In the genomic region with DNA sequence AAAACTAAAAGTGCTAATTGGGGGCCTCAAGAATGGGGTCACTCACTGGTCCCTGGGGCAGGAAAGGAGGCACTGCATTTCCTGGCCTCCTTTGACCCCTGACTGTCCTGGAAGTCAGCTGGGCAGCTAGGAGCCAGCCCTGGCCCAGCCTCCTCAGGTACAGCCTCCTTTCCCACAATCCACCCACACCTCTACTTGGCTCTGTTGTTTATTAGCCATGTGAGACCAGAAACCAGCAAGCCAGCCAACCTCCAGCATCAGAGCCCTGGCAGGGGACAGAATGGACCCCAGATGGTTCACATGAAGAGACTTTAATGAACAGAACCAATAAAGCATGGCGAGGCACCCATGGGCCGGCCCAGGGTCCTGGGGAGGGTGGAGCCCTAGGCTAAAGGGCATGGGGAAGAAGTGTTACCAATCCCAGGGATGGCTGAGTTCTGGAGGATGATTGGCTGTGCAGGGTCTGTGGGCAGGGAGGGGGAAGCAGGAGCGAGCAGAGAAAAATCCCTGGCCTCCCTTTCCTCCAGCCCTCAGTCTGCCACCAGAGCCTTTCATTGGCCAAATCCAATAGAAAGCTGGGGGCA, we compare ENCODE assay signal across 1 cellular context.
TF ChIP-seq lines count a peak whose summit lies in the region.

No MANE protein-coding gene starts in this region.

TF ChIP-seq in WTC11, 78 proteins besides CTCF, POLR2A, EP300 and RAD21 (continued from another document):
- TF ChIP-seq, protein P1, sequence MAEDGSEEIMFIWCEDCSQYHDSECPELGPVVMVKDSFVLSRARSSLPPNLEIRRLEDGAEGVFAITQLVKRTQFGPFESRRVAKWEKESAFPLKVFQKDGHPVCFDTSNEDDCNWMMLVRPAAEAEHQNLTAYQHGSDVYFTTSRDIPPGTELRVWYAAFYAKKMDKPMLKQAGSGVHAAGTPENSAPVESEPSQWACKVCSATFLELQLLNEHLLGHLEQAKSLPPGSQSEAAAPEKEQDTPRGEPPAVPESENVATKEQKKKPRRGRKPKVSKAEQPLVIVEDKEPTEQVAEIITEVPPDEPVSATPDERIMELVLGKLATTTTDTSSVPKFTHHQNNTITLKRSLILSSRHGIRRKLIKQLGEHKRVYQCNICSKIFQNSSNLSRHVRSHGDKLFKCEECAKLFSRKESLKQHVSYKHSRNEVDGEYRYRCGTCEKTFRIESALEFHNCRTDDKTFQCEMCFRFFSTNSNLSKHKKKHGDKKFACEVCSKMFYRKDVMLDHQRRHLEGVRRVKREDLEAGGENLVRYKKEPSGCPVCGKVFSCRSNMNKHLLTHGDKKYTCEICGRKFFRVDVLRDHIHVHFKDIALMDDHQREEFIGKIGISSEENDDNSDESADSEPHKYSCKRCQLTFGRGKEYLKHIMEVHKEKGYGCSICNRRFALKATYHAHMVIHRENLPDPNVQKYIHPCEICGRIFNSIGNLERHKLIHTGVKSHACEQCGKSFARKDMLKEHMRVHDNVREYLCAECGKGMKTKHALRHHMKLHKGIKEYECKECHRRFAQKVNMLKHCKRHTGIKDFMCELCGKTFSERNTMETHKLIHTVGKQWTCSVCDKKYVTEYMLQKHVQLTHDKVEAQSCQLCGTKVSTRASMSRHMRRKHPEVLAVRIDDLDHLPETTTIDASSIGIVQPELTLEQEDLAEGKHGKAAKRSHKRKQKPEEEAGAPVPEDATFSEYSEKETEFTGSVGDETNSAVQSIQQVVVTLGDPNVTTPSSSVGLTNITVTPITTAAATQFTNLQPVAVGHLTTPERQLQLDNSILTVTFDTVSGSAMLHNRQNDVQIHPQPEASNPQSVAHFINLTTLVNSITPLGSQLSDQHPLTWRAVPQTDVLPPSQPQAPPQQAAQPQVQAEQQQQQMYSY (CRISPR knock-in tag; IDR thresholded peaks at IDR 0.05), result no peak
- TF ChIP-seq, protein P2, sequence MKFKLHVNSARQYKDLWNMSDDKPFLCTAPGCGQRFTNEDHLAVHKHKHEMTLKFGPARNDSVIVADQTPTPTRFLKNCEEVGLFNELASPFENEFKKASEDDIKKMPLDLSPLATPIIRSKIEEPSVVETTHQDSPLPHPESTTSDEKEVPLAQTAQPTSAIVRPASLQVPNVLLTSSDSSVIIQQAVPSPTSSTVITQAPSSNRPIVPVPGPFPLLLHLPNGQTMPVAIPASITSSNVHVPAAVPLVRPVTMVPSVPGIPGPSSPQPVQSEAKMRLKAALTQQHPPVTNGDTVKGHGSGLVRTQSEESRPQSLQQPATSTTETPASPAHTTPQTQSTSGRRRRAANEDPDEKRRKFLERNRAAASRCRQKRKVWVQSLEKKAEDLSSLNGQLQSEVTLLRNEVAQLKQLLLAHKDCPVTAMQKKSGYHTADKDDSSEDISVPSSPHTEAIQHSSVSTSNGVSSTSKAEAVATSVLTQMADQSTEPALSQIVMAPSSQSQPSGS (CRISPR knock-in tag; IDR thresholded peaks at IDR 0.05; ENCODE audit: borderline replicate concordance, low read depth), result no peak
- TF ChIP-seq TEAD1 (CRISPR knock-in tag; IDR thresholded peaks at IDR 0.05) (no peak), ZNF138 (CRISPR knock-in tag; conservative IDR thresholded peaks at IDR 0.05) (no peak)
- TF ChIP-seq, protein P3, sequence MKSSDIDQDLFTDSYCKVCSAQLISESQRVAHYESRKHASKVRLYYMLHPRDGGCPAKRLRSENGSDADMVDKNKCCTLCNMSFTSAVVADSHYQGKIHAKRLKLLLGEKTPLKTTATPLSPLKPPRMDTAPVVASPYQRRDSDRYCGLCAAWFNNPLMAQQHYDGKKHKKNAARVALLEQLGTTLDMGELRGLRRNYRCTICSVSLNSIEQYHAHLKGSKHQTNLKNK (CRISPR knock-in tag; IDR thresholded peaks at IDR 0.05), result no peak
TF ChIP-seq in WTC11: peak in this region for 0.
